In the genomic region with DNA sequence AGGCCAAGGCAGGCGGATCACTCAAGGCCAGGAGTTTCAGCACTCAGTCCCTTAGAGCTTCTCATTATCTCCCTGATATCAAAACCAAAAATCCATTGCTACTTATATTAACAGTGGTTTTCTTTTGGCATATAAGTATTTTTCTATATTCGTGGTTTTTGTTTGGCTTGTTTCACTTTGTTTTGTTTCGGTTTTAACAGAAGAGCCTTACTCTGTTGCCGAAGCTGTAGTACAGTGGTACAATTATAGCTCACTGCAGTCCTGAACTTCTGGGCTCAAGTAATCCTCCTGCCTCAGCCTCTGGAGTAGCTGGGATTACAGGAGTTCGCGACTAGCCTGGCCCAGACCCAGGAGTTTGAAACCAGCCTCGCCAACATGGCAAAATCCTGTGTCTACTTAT, we compare ENCODE assay signal across 16 cellular contexts.
DNase-seq lines count a peak whose midpoint lies in the region; ATAC-seq and TF ChIP-seq lines count a peak whose summit lies in the region.
"Had no signal": no experiment of that assay in that cellular context is flagged by ENCODE, and none has a peak within 500 bp of the region (broad histone marks: within the 10 kb centered on the region; RNA-seq: fewer than 3 reads in every experiment).

No MANE protein-coding gene starts in this region.

- ATAC-seq in GM18867 (IDR thresholded peaks at IDR 0.05; ENCODE audit: unreplicated experiment): peak; percentile 62
- ATAC-seq in HG03196 (IDR thresholded peaks at IDR 0.05; ENCODE audit: unreplicated experiment): no peak
- ATAC-seq in HG02798 (IDR thresholded peaks at IDR 0.05; ENCODE audit: poor library complexity, unreplicated experiment): no peak
- ATAC-seq: GM23338, HCT116 had no signal

- no peaks in the 10 kb centered on the region for H3K27me3 ChIP-seq in MM.1S (replicated peaks; ENCODE audit: insufficient read depth, low read length)
- H3K27me3 ChIP-seq: BLaER1 had no signal

- H3K27ac ChIP-seq in C4-2B (peak overlapping the region; percentile 7), MM.1S (ENCODE audit: low read length) (peak overlapping the region; percentile 2; the same call in 1 of the 2 replicates), VCaP (peak overlapping the region; percentile 66)
- H3K27ac ChIP-seq: BLaER1 had no signal

- peaks cover 6% of the 10 kb centered on the region for H3K4me1 ChIP-seq in MM.1S (ENCODE audit: low read length)
- H3K4me1 ChIP-seq: BLaER1 had no signal

- H3K9me3 ChIP-seq in MM.1S (replicated peaks; ENCODE audit: insufficient read depth, low read length): no peaks in the 10 kb centered on the region

- H4K20me1 ChIP-seq in MM.1S (ENCODE audit: insufficient read depth, low read length): no peaks in the 10 kb centered on the region
- H4K20me1 ChIP-seq: BLaER1 had no signal

- no peaks in the 10 kb centered on the region for H3K9me2 ChIP-seq in MM.1S (replicated peaks; ENCODE audit: insufficient read depth, low read length)

- no peak for TF ChIP-seq CTCF in C4-2B (conservative IDR thresholded peaks at IDR 0.05)
- no peak for TF ChIP-seq CTCF in MM.1S (IDR thresholded peaks at IDR 0.05; ENCODE audit: low read length)
- no peak for TF ChIP-seq CTCF in VCaP (conservative IDR thresholded peaks at IDR 0.05)

- H2AFZ ChIP-seq in MM.1S (ENCODE audit: low read length): peak overlapping the region; percentile 65
- H2AFZ ChIP-seq: GM23338 had no signal

- DNase-seq in MM.1S: peak; percentile 79
- DNase-seq in activated CD4-positive, alpha-beta T cell treated with anti-CD3 and anti-CD28 coated beads for 48 hours: no peak
- DNase-seq: CD4-positive, alpha-beta T cell; CD8-positive, alpha-beta memory T cell; DMS 273 treated with DMSO at 0.1 percent for 48 hours; DMS53; DMS79 treated with DMSO at 0.1 percent for 48 hours; H9 had no signal

- H3F3A ChIP-seq in MM.1S (ENCODE audit: insufficient read depth, low read length): no peaks in the 10 kb centered on the region

- H3K4me2 ChIP-seq in MM.1S (ENCODE audit: low read depth, low read length): peak overlapping the region; percentile 53; the same call in 1 of the 2 replicates
- H3K4me2 ChIP-seq: BLaER1, GM23338 had no signal

- H3K4me3 ChIP-seq in MM.1S (ENCODE audit: low read length): peak overlapping the region; percentile 37
- H3K4me3 ChIP-seq: BLaER1, GM23338 had no signal

- no peaks in the 10 kb centered on the region for H3K36me3 ChIP-seq in MM.1S (replicated peaks; ENCODE audit: insufficient read depth, low read length)
- H3K36me3 ChIP-seq: BLaER1 had no signal

- no peaks in the 10 kb centered on the region for H3K79me2 ChIP-seq in MM.1S (ENCODE audit: low read length)

- peak overlapping the region; percentile 2; the same call in 1 of the 2 replicates for H3K9ac ChIP-seq in MM.1S (ENCODE audit: low read length)
- H3K9ac ChIP-seq: BLaER1 had no signal

Comparison
In these comparisons a context has a peak if more than half of its experiments do, and no peak if none do; other contexts are left out.
1. H3K27ac ChIP-seq: peak in every context shown above with its lines; median percentile 66 in VCaP; 7 in C4-2B; 2 in MM.1S.